Comparison of ENCODE assay signal across 20 cellular contexts in genomic region chr19:49771674-49772139, GRCh38. TPM values are rescaled to one million over a fixed set of nuclear protein-coding genes. Genes with fewer than 3 reads are reported as not detected.
DNase-seq lines count a peak whose midpoint lies in the region; TF ChIP-seq lines count a peak whose summit lies in the region.
"Had no signal": no experiment of that assay in that cellular context is flagged by ENCODE, and none has a peak within 500 bp of the region (broad histone marks: within the 10 kb centered on the region; RNA-seq: fewer than 3 reads in every experiment).

No MANE protein-coding gene starts in this region.

- peak overlapping the region; percentile 75 for H3K27ac ChIP-seq in RWPE1
- H3K27ac ChIP-seq: body of pancreas, psoas muscle, tibial nerve had no signal

- H3K4me3 Mint-ChIP-seq in osteocyte (ENCODE audit: unreplicated experiment) = no peak overlapping the region
- H3K4me3 Mint-ChIP-seq: CD4-positive, alpha-beta T cell; mesothelial cell of epicardium had no signal

- POLR2A ChIA-PET in RWPE1 (lab: Yijun Ruan, JAX; ENCODE audit: low non-redundant PET) = no interaction called here

- peak overlapping the region; percentile 19 for H3K27ac Mint-ChIP-seq in osteocyte (ENCODE audit: unreplicated experiment)
- H3K27ac Mint-ChIP-seq: CD4-positive, alpha-beta T cell; mesothelial cell of epicardium had no signal

- DNase-seq in RWPE1 (ENCODE audit: low spot score) = no peak
- peak; percentile 18 for DNase-seq in epithelial cell of proximal tubule (ENCODE audit: low read depth)
- no peak for DNase-seq in osteocyte (ENCODE audit: extremely low spot score, unreplicated experiment)
- DNase-seq in superior temporal gyrus (ENCODE audit: extremely low spot score) = no peak
- DNase-seq in NCI-H345 (lab: John Stamatoyannopoulos, UW) = no peak
- DNase-seq: activated CD4-positive, alpha-beta T cell treated with anti-CD3 and anti-CD28 coated beads for 1 hour; body of pancreas; CD4-positive, alpha-beta T cell; GOT3; KBM-7; NCI-H146; NCI-H2171; NCI-H526 treated with DMSO at 0.1 percent for 48 hours; psoas muscle; stimulated activated naive CD4-positive, alpha-beta T cell treated with Interleukin-2 at 50 U/mL for 16 hours had no signal

- H3K4me3 ChIP-seq in epithelial cell of proximal tubule (ENCODE audit: low read depth, low read length) = no peak overlapping the region
- H3K4me3 ChIP-seq: body of pancreas, psoas muscle, skin epidermis, tibial nerve had no signal

- TF ChIP-seq CTCF in RWPE1 (conservative IDR thresholded peaks at IDR 0.05; ENCODE audit: low read depth) = no peak
- no peak for TF ChIP-seq CTCF in epithelial cell of proximal tubule (conservative IDR thresholded peaks at IDR 0.05; ENCODE audit: low read depth, low read length)
- TF ChIP-seq CTCF in osteocyte (IDR thresholded peaks at IDR 0.05) = no peak

- H3K36me3 Mint-ChIP-seq in osteocyte (ENCODE audit: unreplicated experiment) = peaks cover 10% of the 10 kb centered on the region

- CTCF ChIA-PET in RWPE1 (lab: Yijun Ruan, JAX) = interaction anchor here (0.6 to 0.7 kb wide), 2 partner anchors 10 to 21 kb away, joined by 3 to 5 read pairs; no protein-coding TSS in a partner anchor

- no peaks in the 10 kb centered on the region for H3K27me3 Mint-ChIP-seq in osteocyte (ENCODE audit: unreplicated experiment)
- H3K27me3 Mint-ChIP-seq: CD4-positive, alpha-beta T cell had no signal

- H3K9me3 Mint-ChIP-seq in osteocyte (ENCODE audit: unreplicated experiment) = no peaks in the 10 kb centered on the region
- H3K9me3 Mint-ChIP-seq: CD4-positive, alpha-beta T cell; mesothelial cell of epicardium had no signal

- peaks cover 28% of the 10 kb centered on the region for H3K4me1 Mint-ChIP-seq in osteocyte (ENCODE audit: unreplicated experiment)

RNA-seq across cellular contexts. Expression of gene AP2A1, which starts 4.9 kb away (rescaled TPM):
- total RNA-seq in epithelial cell of proximal tubule (98.2 and 103 TPM in 2 replicates), osteocyte (130 and 133 TPM in 2 replicates)

RNA-seq across cellular contexts. Expression of gene TSKS, which starts 8.6 kb away (rescaled TPM):
- total RNA-seq in epithelial cell of proximal tubule (not detected in 2 replicates), osteocyte (not detected in 2 replicates)
- total RNA-seq: chondrocyte, fibroblast of lung, mesothelial cell of epicardium had no signal

RNA-seq across cellular contexts. Expression of gene FUZ, which starts 41.4 kb away (rescaled TPM):
- total RNA-seq in epithelial cell of proximal tubule (8.3 and 15.0 TPM in 2 replicates), osteocyte (19.9 and 24.4 TPM in 2 replicates)

RNA-seq across cellular contexts. Expression of gene MED25, which starts 46.4 kb away (rescaled TPM):
- total RNA-seq in epithelial cell of proximal tubule (30.4 and 34.8 TPM in 2 replicates), osteocyte (56.1 and 58.1 TPM in 2 replicates)
